ENCODE assay signal across 24 cellular contexts in genomic region chr4:151603377-151603776, GRCh38.
"Had no signal": no experiment of that assay in that cellular context is flagged by ENCODE, and none has a peak within 500 bp of the region (broad histone marks: within the 10 kb centered on the region; RNA-seq: fewer than 3 reads in every experiment).

No MANE protein-coding gene starts in this region.

- H3K9me3 ChIP-seq: colonic mucosa, esophagus muscularis mucosa, gastroesophageal sphincter, heart left ventricle, left lung, lower lobe of right lung, mucosa of descending colon had no signal

- H3K4me1 ChIP-seq: colonic mucosa, esophagus muscularis mucosa, gastroesophageal sphincter, left lung, lower lobe of right lung had no signal

- FAIRE-seq: endothelial cell of umbilical vein, frontal cortex, kidney had no signal

- H3K36me3 Mint-ChIP-seq: immature natural killer cell had no signal

- H3K27ac ChIP-seq: colonic mucosa, esophagus muscularis mucosa, foreskin keratinocyte, gastroesophageal sphincter, heart left ventricle, hepatocyte, left lung, lower lobe of right lung had no signal

- H3K4me1 Mint-ChIP-seq: immature natural killer cell had no signal

- H3K27me3 ChIP-seq: colonic mucosa, esophagus muscularis mucosa, foreskin keratinocyte, gastroesophageal sphincter, heart left ventricle, hepatocyte, left lung had no signal

- DNase-seq: colonic mucosa; cortex of kidney; effector CD4-positive, alpha-beta T cell; effector memory CD4-positive, alpha-beta T cell; foreskin keratinocyte; heart left ventricle; hypothalamus; immature natural killer cell; islet precursor cell; kidney; kidney glomerular epithelial cell; left cardiac atrium; left lung; left ventricle myocardium superior; lower lobe of right lung; mesenchymal stem cell; mucosa of descending colon had no signal

- H3K27ac Mint-ChIP-seq: dendritic cell treated with granulocyte-macrophage colony-stimulating factor and Interleukin-4, amounts not matched to agents 40 ng/mL and 50 ng/mL, for 4 days; immature natural killer cell; mesothelial cell of epicardium had no signal

- H3K4me2 ChIP-seq: hepatocyte had no signal

- H3K9me3 Mint-ChIP-seq: dendritic cell treated with granulocyte-macrophage colony-stimulating factor and Interleukin-4, amounts not matched to agents 40 ng/mL and 50 ng/mL, for 4 days; immature natural killer cell had no signal

- H3K4me3 Mint-ChIP-seq: dendritic cell treated with granulocyte-macrophage colony-stimulating factor and Interleukin-4, amounts not matched to agents 40 ng/mL and 50 ng/mL, for 4 days; immature natural killer cell; mesothelial cell of epicardium had no signal

- H3K4me3 ChIP-seq: colonic mucosa, esophagus muscularis mucosa, gastroesophageal sphincter, heart left ventricle, hepatocyte, left lung, lower lobe of right lung, mucosa of descending colon had no signal

- H3K79me2 ChIP-seq: hepatocyte had no signal

- H3K36me3 ChIP-seq: colonic mucosa, esophagus muscularis mucosa, gastroesophageal sphincter, heart left ventricle, left lung, lower lobe of right lung had no signal

- H2AFZ ChIP-seq: hepatocyte had no signal
